1 cellular context compared by ENCODE assay signal in the genomic region with DNA sequence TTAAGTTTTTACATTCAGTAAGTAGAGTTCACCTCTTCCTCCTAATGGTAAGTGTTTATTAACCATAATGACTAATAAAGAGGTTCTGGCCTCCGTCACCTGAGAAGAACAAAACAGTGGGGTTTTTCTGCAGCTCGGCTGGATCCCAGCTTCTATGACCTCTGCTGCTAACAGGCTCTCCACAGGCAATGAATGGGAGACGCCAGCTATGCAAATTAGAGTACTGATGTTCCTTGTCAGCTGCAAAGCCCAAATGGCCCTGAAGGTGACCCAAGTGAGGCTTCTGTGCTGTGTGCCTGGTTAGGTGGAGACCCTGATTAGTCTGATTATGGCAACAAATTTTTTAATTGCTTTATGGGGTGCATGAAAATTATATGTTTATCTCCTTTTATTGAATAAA.
TF ChIP-seq lines count a peak whose summit lies in the region.

No MANE protein-coding gene starts in this region.

TF ChIP-seq in GM23338, 12 proteins besides CTCF, POLR2A, EP300 and RAD21:
- TF ChIP-seq, protein P1, sequence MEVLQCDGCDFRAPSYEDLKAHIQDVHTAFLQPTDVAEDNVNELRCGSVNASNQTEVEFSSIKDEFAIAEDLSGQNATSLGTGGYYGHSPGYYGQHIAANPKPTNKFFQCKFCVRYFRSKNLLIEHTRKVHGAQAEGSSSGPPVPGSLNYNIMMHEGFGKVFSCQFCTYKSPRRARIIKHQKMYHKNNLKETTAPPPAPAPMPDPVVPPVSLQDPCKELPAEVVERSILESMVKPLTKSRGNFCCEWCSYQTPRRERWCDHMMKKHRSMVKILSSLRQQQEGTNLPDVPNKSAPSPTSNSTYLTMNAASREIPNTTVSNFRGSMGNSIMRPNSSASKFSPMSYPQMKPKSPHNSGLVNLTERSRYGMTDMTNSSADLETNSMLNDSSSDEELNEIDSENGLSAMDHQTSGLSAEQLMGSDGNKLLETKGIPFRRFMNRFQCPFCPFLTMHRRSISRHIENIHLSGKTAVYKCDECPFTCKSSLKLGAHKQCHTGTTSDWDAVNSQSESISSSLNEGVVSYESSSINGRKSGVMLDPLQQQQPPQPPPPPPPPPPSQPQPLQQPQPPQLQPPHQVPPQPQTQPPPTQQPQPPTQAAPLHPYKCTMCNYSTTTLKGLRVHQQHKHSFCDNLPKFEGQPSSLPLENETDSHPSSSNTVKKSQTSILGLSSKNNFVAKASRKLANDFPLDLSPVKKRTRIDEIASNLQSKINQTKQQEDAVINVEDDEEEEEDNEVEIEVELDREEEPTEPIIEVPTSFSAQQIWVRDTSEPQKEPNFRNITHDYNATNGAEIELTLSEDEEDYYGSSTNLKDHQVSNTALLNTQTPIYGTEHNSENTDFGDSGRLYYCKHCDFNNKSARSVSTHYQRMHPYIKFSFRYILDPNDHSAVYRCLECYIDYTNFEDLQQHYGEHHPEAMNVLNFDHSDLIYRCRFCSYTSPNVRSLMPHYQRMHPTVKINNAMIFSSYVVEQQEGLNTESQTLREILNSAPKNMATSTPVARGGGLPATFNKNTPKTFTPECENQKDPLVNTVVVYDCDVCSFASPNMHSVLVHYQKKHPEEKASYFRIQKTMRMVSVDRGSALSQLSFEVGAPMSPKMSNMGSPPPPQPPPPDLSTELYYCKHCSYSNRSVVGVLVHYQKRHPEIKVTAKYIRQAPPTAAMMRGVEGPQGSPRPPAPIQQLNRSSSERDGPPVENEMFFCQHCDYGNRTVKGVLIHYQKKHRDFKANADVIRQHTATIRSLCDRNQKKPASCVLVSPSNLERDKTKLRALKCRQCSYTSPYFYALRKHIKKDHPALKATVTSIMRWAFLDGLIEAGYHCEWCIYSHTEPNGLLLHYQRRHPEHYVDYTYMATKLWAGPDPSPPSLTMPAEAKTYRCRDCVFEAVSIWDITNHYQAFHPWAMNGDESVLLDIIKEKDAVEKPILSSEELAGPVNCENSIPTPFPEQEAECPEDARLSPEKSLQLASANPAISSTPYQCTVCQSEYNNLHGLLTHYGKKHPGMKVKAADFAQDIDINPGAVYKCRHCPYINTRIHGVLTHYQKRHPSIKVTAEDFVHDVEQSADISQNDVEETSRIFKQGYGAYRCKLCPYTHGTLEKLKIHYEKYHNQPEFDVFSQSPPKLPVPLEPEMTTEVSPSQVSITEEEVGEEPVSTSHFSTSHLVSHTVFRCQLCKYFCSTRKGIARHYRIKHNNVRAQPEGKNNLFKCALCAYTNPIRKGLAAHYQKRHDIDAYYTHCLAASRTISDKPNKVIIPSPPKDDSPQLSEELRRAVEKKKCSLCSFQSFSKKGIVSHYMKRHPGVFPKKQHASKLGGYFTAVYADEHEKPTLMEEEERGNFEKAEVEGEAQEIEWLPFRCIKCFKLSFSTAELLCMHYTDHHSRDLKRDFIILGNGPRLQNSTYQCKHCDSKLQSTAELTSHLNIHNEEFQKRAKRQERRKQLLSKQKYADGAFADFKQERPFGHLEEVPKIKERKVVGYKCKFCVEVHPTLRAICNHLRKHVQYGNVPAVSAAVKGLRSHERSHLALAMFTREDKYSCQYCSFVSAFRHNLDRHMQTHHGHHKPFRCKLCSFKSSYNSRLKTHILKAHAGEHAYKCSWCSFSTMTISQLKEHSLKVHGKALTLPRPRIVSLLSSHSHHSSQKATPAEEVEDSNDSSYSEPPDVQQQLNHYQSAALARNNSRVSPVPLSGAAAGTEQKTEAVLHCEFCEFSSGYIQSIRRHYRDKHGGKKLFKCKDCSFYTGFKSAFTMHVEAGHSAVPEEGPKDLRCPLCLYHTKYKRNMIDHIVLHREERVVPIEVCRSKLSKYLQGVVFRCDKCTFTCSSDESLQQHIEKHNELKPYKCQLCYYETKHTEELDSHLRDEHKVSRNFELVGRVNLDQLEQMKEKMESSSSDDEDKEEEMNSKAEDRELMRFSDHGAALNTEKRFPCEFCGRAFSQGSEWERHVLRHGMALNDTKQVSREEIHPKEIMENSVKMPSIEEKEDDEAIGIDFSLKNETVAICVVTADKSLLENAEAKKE (CRISPR knock-in tag; IDR thresholded peaks at IDR 0.05) = peak; percentile 74; the same call in 1 of the 2 replicates
- no peak for TF ChIP-seq ETS1 (IDR thresholded peaks at IDR 0.05)
